ENCODE assay signal across 8 cellular contexts in genomic region chr1:243917177-243917862, GRCh38.
DNase-seq lines count a peak whose midpoint lies in the region; ATAC-seq and TF ChIP-seq lines count a peak whose summit lies in the region.

No MANE protein-coding gene starts in this region.

- BruUV-seq in IMR-90 (replicated peaks; lab: Mats Ljungman, UMichigan) = no TSS peak

- peak overlapping the region; percentile 22; the same call in 1 of the 2 replicates for H4K91ac ChIP-seq in IMR-90 (ENCODE audit: insufficient read depth, low read depth, low read length)

- peak in 1 of 10 experiments; percentile 2 for DNase-seq in CD4-positive, alpha-beta T cell
- peak; percentile 93 for DNase-seq in IMR-90
- DNase-seq in activated CD8-positive, alpha-beta T cell treated with anti-CD3 and anti-CD28 coated beads for 36 hours = peak; percentile 35
- peak; percentile 51 for DNase-seq in epidermal melanocyte (ENCODE audit: insufficient read length, low spot score)
- peak in 1 of 2 experiments; percentile 50 for DNase-seq in mesothelial cell of epicardium (ENCODE audit: low spot score in 2 of 2, unreplicated experiment in 2 of 2)
- peak; percentile 8 for DNase-seq in stimulated activated naive CD4-positive, alpha-beta T cell treated with Interleukin-2 at 50 U/mL for 16 hours (lab: John Stamatoyannopoulos, UW)
- DNase-seq in LoVo (ENCODE audit: low spot score) = no peak

- peaks cover 73% of the 10 kb centered on the region for H3K27me3 Mint-ChIP-seq in CD4-positive, alpha-beta T cell
- peaks cover 40% of the 10 kb centered on the region for H3K27me3 Mint-ChIP-seq in activated CD8-positive, alpha-beta T cell treated with anti-CD3 and anti-CD28 coated beads for 36 hours
- peaks cover 45% of the 10 kb centered on the region for H3K27me3 Mint-ChIP-seq in mesothelial cell of epicardium (ENCODE audit: low read depth)

- H2AK5ac ChIP-seq in IMR-90 (ENCODE audit: low read depth, low read length) = no peak overlapping the region; the same call in 1 of the 2 replicates

- no peak overlapping the region for H3K27ac ChIP-seq in CD4-positive, alpha-beta T cell (ENCODE audit: low read depth, low read length)
- H3K27ac ChIP-seq in IMR-90 (ENCODE audit: insufficient read depth, low read length) = peak overlapping the region; percentile 27

- no peaks in the 10 kb centered on the region for H4K20me1 ChIP-seq in IMR-90 (ENCODE audit: insufficient read depth, low read length)

- POLR2A ChIA-PET in CD4-positive, alpha-beta T cell (lab: Charles Lee) = interaction anchor here (0.7 to 1.2 kb wide), 2 partner anchors 17 to 537 kb away, joined by 3 read pairs; no protein-coding TSS in a partner anchor
- POLR2A ChIA-PET in IMR-90 (lab: Charles Lee; ENCODE audit: unreplicated experiment) = interaction anchor here (0.6 kb wide), 2 partner anchors 355 to 427 kb away, joined by 3 read pairs; no protein-coding TSS in a partner anchor
- POLR2A ChIA-PET in activated CD8-positive, alpha-beta T cell treated with anti-CD3 and anti-CD28 coated beads for 36 hours (lab: Charles Lee) = no interaction called here

- no peak for TF ChIP-seq CTCF in CD4-positive, alpha-beta T cell (IDR thresholded peaks at IDR 0.05)
- TF ChIP-seq CTCF in IMR-90 (conservative IDR thresholded peaks at IDR 0.05; ENCODE audit: low read depth, low read length) (0 out of 2 replicates have a peak, but pooled peaks have one; percentile 11), mesothelial cell of epicardium (IDR thresholded peaks at IDR 0.05; ENCODE audit: unreplicated experiment) (no peak)
- no peak for TF ChIP-seq CTCF in activated CD8-positive, alpha-beta T cell treated with anti-CD3 and anti-CD28 coated beads for 36 hours (IDR thresholded peaks at IDR 0.05)

- peak overlapping the region; percentile 51 for H3K4me3 ChIP-seq in IMR-90 (ENCODE audit: insufficient read depth, low read depth, low read length)

- H2AFZ ChIP-seq in IMR-90 (replicated peaks; ENCODE audit: low read length, poor library complexity) = peak overlapping the region; percentile 89

- H3K4me1 ChIP-seq in IMR-90 (ENCODE audit: control insufficient read depth, insufficient read depth, low read length) = peaks cover 8% of the 10 kb centered on the region

- peak overlapping the region; percentile 72 for H2BK20ac ChIP-seq in IMR-90 (ENCODE audit: low read depth, low read length)

- peak overlapping the region; percentile 50; the same call in 1 of the 2 replicates for H3K23ac ChIP-seq in IMR-90 (ENCODE audit: low read depth, low read length)

- peaks cover 15% of the 10 kb centered on the region for H3K4me1 Mint-ChIP-seq in CD4-positive, alpha-beta T cell (ENCODE audit: low read depth)
- peaks cover 16% of the 10 kb centered on the region for H3K4me1 Mint-ChIP-seq in activated CD8-positive, alpha-beta T cell treated with anti-CD3 and anti-CD28 coated beads for 36 hours (ENCODE audit: low read depth)
- H3K4me1 Mint-ChIP-seq in mesothelial cell of epicardium = peaks cover 17% of the 10 kb centered on the region

- peak; percentile 15; the same call in 1 of the 2 replicates for TF ChIP-seq RAD21 in IMR-90 (IDR thresholded peaks at IDR 0.05; ENCODE audit: low read length)

- H3K36me3 ChIP-seq in IMR-90 (ENCODE audit: control insufficient read depth, insufficient read depth, low read length) = no peaks in the 10 kb centered on the region

- TF ChIP-seq POLR2A in IMR-90 (IDR thresholded peaks at IDR 0.05; ENCODE audit: low read depth, low read length) = peak; percentile 92

- intact Hi-C loops in CD4-positive, alpha-beta T cell (cut with DNase I, micrococcal nuclease) = no loop called here
- intact Hi-C loops in IMR-90 (cut with micrococcal nuclease) = loop anchor here (2.0 to 5.0 kb wide), 4 partner anchors 67 to 355 kb away; partner anchors contain the start of gene AKT3
- intact Hi-C loops in activated CD8-positive, alpha-beta T cell treated with anti-CD3 and anti-CD28 coated beads for 36 hours (cut with micrococcal nuclease) = no loop called here

- H2BK15ac ChIP-seq in IMR-90 (ENCODE audit: low read depth, low read length) = 0 out of 3 replicates have a peak overlapping the region, but pooled peaks have one; percentile 65

- peaks cover 30% of the 10 kb centered on the region for H3K27me3 ChIP-seq in CD4-positive, alpha-beta T cell (ENCODE audit: control insufficient read depth, insufficient read depth, low read length)
- no peaks in the 10 kb centered on the region for H3K27me3 ChIP-seq in IMR-90 (ENCODE audit: control insufficient read depth, insufficient read depth, low read length)

- H3K4ac ChIP-seq in IMR-90 (ENCODE audit: low read depth, low read length) = peak overlapping the region; percentile 72

- H3K9me3 Mint-ChIP-seq in CD4-positive, alpha-beta T cell = no peaks in the 10 kb centered on the region
- no peaks in the 10 kb centered on the region for H3K9me3 Mint-ChIP-seq in activated CD8-positive, alpha-beta T cell treated with anti-CD3 and anti-CD28 coated beads for 36 hours
- no peaks in the 10 kb centered on the region for H3K9me3 Mint-ChIP-seq in mesothelial cell of epicardium

- CTCF ChIA-PET in CD4-positive, alpha-beta T cell (lab: Charles Lee) = no interaction called here
- CTCF ChIA-PET in IMR-90 (lab: Yijun Ruan, JAX) = interaction anchor here (0.8 kb wide), 1 partner anchor 10 kb away, joined by 3 read pairs; no protein-coding TSS in a partner anchor
- CTCF ChIA-PET in activated CD8-positive, alpha-beta T cell treated with anti-CD3 and anti-CD28 coated beads for 36 hours (lab: Charles Lee) = interaction anchor here (1.1 to 1.5 kb wide), 2 partner anchors 8 to 61 kb away, joined by 3 to 4 read pairs; no protein-coding TSS in a partner anchor

- no peak overlapping the region for H3K27ac Mint-ChIP-seq in CD4-positive, alpha-beta T cell
- no peak overlapping the region for H3K27ac Mint-ChIP-seq in activated CD8-positive, alpha-beta T cell treated with anti-CD3 and anti-CD28 coated beads for 36 hours
- H3K27ac Mint-ChIP-seq in mesothelial cell of epicardium = peak overlapping the region; percentile 33

- dilution Hi-C loops in IMR-90 (cut with HindIII; ENCODE audit: low sequenced_read_pairs, unreplicated experiment) = no loop called here

- H2BK120ac ChIP-seq in IMR-90 (ENCODE audit: low read depth, low read length) = peak overlapping the region; percentile 69

- H3K79me1 ChIP-seq in IMR-90 (ENCODE audit: low read depth in 1 of 2, low read length in 2 of 2) = no peaks in the 10 kb centered on the region

- H4K8ac ChIP-seq in IMR-90 (ENCODE audit: low read depth in 2 of 2, low read length in 2 of 2) = peak overlapping the region; percentile 19 to 54; a peak in 3 of 4 replicates

- peak; percentile 37 for ATAC-seq in CD4-positive, alpha-beta T cell (ENCODE audit: poor library complexity)
- ATAC-seq in IMR-90 (ENCODE audit: low read depth) = peak; percentile 97
- ATAC-seq in activated CD8-positive, alpha-beta T cell treated with anti-CD3 and anti-CD28 coated beads for 36 hours = peak; percentile 61
- no peak for ATAC-seq in HG03571 (IDR thresholded peaks at IDR 0.05; ENCODE audit: unreplicated experiment)

- no peak overlapping the region; the same call in none of the 2 replicates for H3K9ac ChIP-seq in IMR-90 (ENCODE audit: low read depth, low read length)

- no peaks in the 10 kb centered on the region for H3K36me3 Mint-ChIP-seq in CD4-positive, alpha-beta T cell (ENCODE audit: low read depth)
- no peaks in the 10 kb centered on the region for H3K36me3 Mint-ChIP-seq in activated CD8-positive, alpha-beta T cell treated with anti-CD3 and anti-CD28 coated beads for 36 hours (ENCODE audit: low read depth)
- no peaks in the 10 kb centered on the region for H3K36me3 Mint-ChIP-seq in mesothelial cell of epicardium

- H2AK9ac ChIP-seq in IMR-90 (replicated peaks; ENCODE audit: low read depth, low read length, poor library complexity) = peak overlapping the region; percentile 8

- H4K5ac ChIP-seq in IMR-90 (ENCODE audit: low read depth, low read length) = no peak overlapping the region

- peak overlapping the region; percentile 65; the same call in 1 of the 2 replicates for H3K14ac ChIP-seq in IMR-90 (replicated peaks; ENCODE audit: low read depth, low read length)

- H3K9me1 ChIP-seq in IMR-90 (ENCODE audit: insufficient read depth, low read length) = peaks cover 6% of the 10 kb centered on the region

- H3K56ac ChIP-seq in IMR-90 (ENCODE audit: extremely low read depth, insufficient read depth, low read length) = peak overlapping the region; percentile 72

- H3K18ac ChIP-seq in IMR-90 (ENCODE audit: low read depth, low read length) = peak overlapping the region; percentile 53; the same call in 1 of the 2 replicates

- no peaks in the 10 kb centered on the region for H3K9me3 ChIP-seq in CD4-positive, alpha-beta T cell (ENCODE audit: control insufficient read depth, low read length)
- H3K9me3 ChIP-seq in IMR-90 (ENCODE audit: control insufficient read depth, insufficient read depth, low read length) = no peaks in the 10 kb centered on the region

- H3K4me3 Mint-ChIP-seq in CD4-positive, alpha-beta T cell = peak overlapping the region; percentile 87
- H3K4me3 Mint-ChIP-seq in activated CD8-positive, alpha-beta T cell treated with anti-CD3 and anti-CD28 coated beads for 36 hours = peak overlapping the region; percentile 77
- peak overlapping the region; percentile 66 for H3K4me3 Mint-ChIP-seq in mesothelial cell of epicardium

- peak overlapping the region; percentile 86 for H3K4me2 ChIP-seq in IMR-90 (ENCODE audit: low read depth, low read length)

- in situ Hi-C loops in IMR-90 (cut with MboI; ENCODE audit: low sequenced_read_pairs) = no loop called here

- H2BK5ac ChIP-seq in IMR-90 (ENCODE audit: low read depth, low read length, poor library complexity, severe bottlenecking) = peak overlapping the region; percentile 25

- WGBS in IMR-90 (ENCODE audit: extremely low coverage in 2 of 2, insufficient read length in 1 of 2), 2 experiments = 1% methylated on average over 25 of the region's 58 CpGs; no CpG with 5 or more reads in 1 of the 2 experiments

TF ChIP-seq in IMR-90, 13 proteins besides CTCF, POLR2A, EP300 and RAD21 (continues in another document):
- TF ChIP-seq ELK1 (IDR thresholded peaks at IDR 0.05; ENCODE audit: borderline replicate concordance, low read depth, low read length) (no peak), MXI1 (IDR thresholded peaks at IDR 0.05; ENCODE audit: borderline replicate concordance, low read depth, low read length) (peak; percentile 79; the same call in 1 of the 2 replicates), CHD1 (IDR thresholded peaks at IDR 0.05; ENCODE audit: low read depth, low read length) (0 out of 2 replicates have a peak, but pooled peaks have one; percentile 73), MAZ (IDR thresholded peaks at IDR 0.05; ENCODE audit: borderline replicate concordance, low read depth, low read length) (0 out of 2 replicates have a peak, but pooled peaks have one; percentile 10), MAFK (IDR thresholded peaks at IDR 0.05; ENCODE audit: low read depth, low read length) (no peak)
